21 cellular contexts compared by ENCODE assay signal in the genomic region with DNA sequence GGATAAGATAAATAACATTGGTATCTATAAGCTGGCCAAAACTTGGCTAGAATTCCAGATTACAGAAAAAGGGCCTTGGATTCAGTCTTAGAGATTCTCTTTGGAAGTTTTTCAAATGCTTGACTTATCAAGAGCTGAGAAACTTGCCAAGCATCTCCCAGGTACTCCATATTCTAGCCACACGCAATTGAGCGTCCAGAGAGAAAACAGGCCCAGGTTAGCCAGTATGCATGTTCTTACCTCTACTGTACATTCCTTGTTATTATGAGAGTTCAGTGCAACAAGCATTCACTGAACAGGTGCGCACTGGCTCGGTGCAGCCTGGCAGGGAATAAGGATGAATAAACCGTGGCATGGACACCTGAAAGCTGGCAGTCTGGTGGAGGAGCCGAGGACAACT. TPM values are rescaled to one million over a fixed set of nuclear protein-coding genes. Genes with fewer than 3 reads are reported as not detected.
"Had no signal": no experiment of that assay in that cellular context is flagged by ENCODE, and none has a peak within 500 bp of the region (broad histone marks: within the 10 kb centered on the region; RNA-seq: fewer than 3 reads in every experiment).

No MANE protein-coding gene starts in this region.

- H3K27ac ChIP-seq: epithelial cell of prostate, hepatocyte, transverse colon had no signal

- DNase-seq: activated CD4-positive, alpha-beta T cell treated with anti-CD3 and anti-CD28 coated beads, Interleukin-2, amount 50 U/mL, for 4 hours; amniotic stem cell; caudate nucleus; effector memory CD8-positive, alpha-beta T cell; foreskin fibroblast; islet precursor cell; left colon; midbrain; nephron progenitor cell; occipital lobe; stimulated activated naive CD8-positive, alpha-beta T cell treated with anti-CD3 and anti-CD28 coated beads, Interleukin-15, Interleukin-2, amounts not matched to agents 100 U/mL and 50 U/mL, for 24 hours; substantia nigra; transverse colon had no signal

- H3K4me2 ChIP-seq: hepatocyte had no signal

- H3K4me3 ChIP-seq: hepatocyte, transverse colon had no signal

- ATAC-seq: effector memory CD8-positive, alpha-beta T cell; left colon; stimulated activated naive CD8-positive, alpha-beta T cell treated with anti-CD3 and anti-CD28 coated beads, Interleukin-15, Interleukin-2, amounts not matched to agents 100 U/mL and 50 U/mL, for 24 hours had no signal

- H2AFZ ChIP-seq: hepatocyte had no signal

- H3K27me3 ChIP-seq: hepatocyte, transverse colon had no signal

- H3K9me3 Mint-ChIP-seq: activated T-helper 1 cell treated with anti-CD3 and anti-CD28 coated beads, Interleukin-12 subunit alpha, Interleukin-12 subunit beta, Interleukin-2, Interleukin-4 antibody, amounts not matched to agents 30 ng/mL and 10 ng/mL and 1 ng/mL, durations not matched to agents 14 hours and 24 hours and 36 hours; effector memory CD8-positive, alpha-beta T cell; nephron progenitor cell; T-helper 1 cell treated with Interleukin-12 subunit alpha and Interleukin-12 subunit beta and Interleukin-4 antibody, amounts not matched to agents 30 μg/mL and 1 μg/mL, for 36 hours had no signal

- H3K9me3 ChIP-seq: transverse colon had no signal

- H3K27ac Mint-ChIP-seq: activated naive CD8-positive, alpha-beta T cell; activated T-helper 1 cell treated with anti-CD3 and anti-CD28 coated beads, Interleukin-12 subunit alpha, Interleukin-12 subunit beta, Interleukin-2, Interleukin-4 antibody, amounts not matched to agents 30 ng/mL and 10 ng/mL and 1 ng/mL, durations not matched to agents 14 hours and 24 hours and 36 hours; nephron progenitor cell; T-helper 1 cell treated with Interleukin-12 subunit alpha and Interleukin-12 subunit beta and Interleukin-4 antibody, amounts not matched to agents 30 μg/mL and 1 μg/mL, for 36 hours had no signal

- H3K4me3 Mint-ChIP-seq: activated naive CD8-positive, alpha-beta T cell; activated T-helper 1 cell treated with anti-CD3 and anti-CD28 coated beads, Interleukin-12 subunit alpha, Interleukin-12 subunit beta, Interleukin-2, Interleukin-4 antibody, amounts not matched to agents 30 ng/mL and 10 ng/mL and 1 ng/mL, durations not matched to agents 14 hours and 24 hours and 36 hours; effector memory CD8-positive, alpha-beta T cell; nephron progenitor cell; T-helper 1 cell treated with Interleukin-12 subunit alpha and Interleukin-12 subunit beta and Interleukin-4 antibody, amounts not matched to agents 30 μg/mL and 1 μg/mL, for 36 hours had no signal

- H3K27me3 Mint-ChIP-seq: activated naive CD8-positive, alpha-beta T cell; effector memory CD8-positive, alpha-beta T cell had no signal

- H3K4me1 ChIP-seq: transverse colon had no signal

- H3K79me2 ChIP-seq: hepatocyte had no signal

- H3K4me1 Mint-ChIP-seq: nephron progenitor cell had no signal

RNA-seq across cellular contexts. Expression of gene CFAP61, which starts 13.7 kb away (rescaled TPM):
- total RNA-seq: activated T-helper 1 cell treated with anti-CD3 and anti-CD28 coated beads, Interleukin-12 subunit alpha, Interleukin-12 subunit beta, Interleukin-2, Interleukin-4 antibody, amounts not matched to agents 30 ng/mL and 10 ng/mL and 1 ng/mL, durations not matched to agents 14 hours and 24 hours and 36 hours; dermis microvascular lymphatic vessel endothelial cell; glomerular endothelial cell; lung microvascular endothelial cell had no signal
- polyA plus RNA-seq: hepatocyte had no signal
